In the genomic region with DNA sequence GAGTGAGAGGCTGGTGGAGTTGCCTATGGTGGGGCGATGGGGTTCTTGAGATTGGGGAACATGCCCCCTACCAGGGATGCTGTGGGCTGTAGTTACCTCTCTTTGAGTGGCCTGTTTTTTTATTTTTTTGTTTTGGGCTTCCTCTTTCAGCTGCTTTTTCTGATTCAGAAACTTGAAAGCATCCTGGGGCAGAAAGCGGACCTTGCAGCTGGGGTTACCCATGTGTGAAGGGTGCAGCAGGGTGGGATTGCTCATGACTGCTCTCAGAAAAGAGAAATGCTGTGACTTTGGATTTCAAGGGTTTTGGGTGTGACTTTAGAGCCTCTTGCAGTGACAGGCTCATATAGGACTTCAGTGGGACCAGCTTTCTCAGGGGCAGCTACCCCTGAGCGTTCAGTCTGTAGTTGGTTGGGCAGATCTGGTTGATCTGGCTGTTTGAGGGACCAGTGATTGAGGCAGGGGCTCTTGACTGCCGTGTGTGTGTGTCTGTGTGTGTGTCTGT, we compare ENCODE assay signal across 8 cellular contexts. TPM values are rescaled to one million over a fixed set of nuclear protein-coding genes. Genes with fewer than 3 reads are reported as not detected.
DNase-seq lines count a peak whose midpoint lies in the region; ATAC-seq and TF ChIP-seq lines count a peak whose summit lies in the region.

No MANE protein-coding gene starts in this region.

- peaks cover 22% of the 10 kb centered on the region for H3K36me3 Mint-ChIP-seq in neural progenitor cell

- H3K9me3 Mint-ChIP-seq in neural progenitor cell, result peaks cover 3% of the 10 kb centered on the region

- peak overlapping the region; percentile 80; the same call in 1 of the 2 replicates for H3K4me2 ChIP-seq in KMS-11
- peak overlapping the region; percentile 90 for H3K4me2 ChIP-seq in mammary epithelial cell (ENCODE audit: insufficient read depth, low read depth, low read length)
- H3K4me2 ChIP-seq in neural progenitor cell, result peak overlapping the region; percentile 39

- H3K9me3 ChIP-seq in mammary epithelial cell (replicated peaks; ENCODE audit: insufficient read depth, low read length) (no peaks in the 10 kb centered on the region), neural progenitor cell (ENCODE audit: low read depth) (no peaks in the 10 kb centered on the region)

- DNase-seq in GM10248 (ENCODE audit: extremely low spot score) (peak; percentile 81), mammary epithelial cell (no peak), neural progenitor cell (ENCODE audit: low spot score) (no peak), hypothalamus (lab: John Stamatoyannopoulos, UW) (no peak), NCI-H2227 treated with DMSO at 0.1 percent for 48 hours (lab: John Stamatoyannopoulos, UW) (no peak), H7 (no peak)

- H3K4me1 Mint-ChIP-seq in neural progenitor cell, result peaks cover 35% of the 10 kb centered on the region

- peak overlapping the region; percentile 78 for H3K27ac ChIP-seq in KMS-11
- no peak overlapping the region for H3K27ac ChIP-seq in mammary epithelial cell (ENCODE audit: insufficient read depth, low read depth, low read length)
- no peak overlapping the region for H3K27ac ChIP-seq in neural progenitor cell

- H3K4me1 ChIP-seq in KMS-11 (ENCODE audit: low read depth, poor library complexity, severe bottlenecking), result peaks cover 44% of the 10 kb centered on the region
- H3K4me1 ChIP-seq in mammary epithelial cell (ENCODE audit: insufficient read depth, low read length), result peaks cover 42% of the 10 kb centered on the region
- peaks cover 6% of the 10 kb centered on the region for H3K4me1 ChIP-seq in neural progenitor cell

- in situ Hi-C loops in mammary epithelial cell (cut with MboI; ENCODE audit: low sequenced_read_pairs in 2 of 2), result loop anchor here in 1 of 2 donors (10.0 kb wide), 1 partner anchor 58 kb away; no protein-coding TSS in a partner anchor

- H3K9ac ChIP-seq in KMS-11 (peak overlapping the region; percentile 83; the same call in 1 of the 2 replicates), mammary epithelial cell (ENCODE audit: insufficient read depth, low read length) (no peak overlapping the region), neural progenitor cell (no peak overlapping the region)

- H3K4me3 ChIP-seq in KMS-11 (IDR thresholded peaks at IDR 0.05; ENCODE audit: insufficient read depth, low read depth, low read length) (no peak overlapping the region), mammary epithelial cell (replicated peaks in 1 of 3; ENCODE audit: insufficient read depth in 1 of 3, low read depth in 2 of 3, low read length in 3 of 3) (peak overlapping the region in 1 of 3 experiments; percentile 17), neural progenitor cell (no peak overlapping the region), H7 (ENCODE audit: insufficient read depth, low read depth, low read length) (no peak overlapping the region)

- no peak for TF ChIP-seq CTCF in GM10248 (IDR thresholded peaks at IDR 0.05; ENCODE audit: control extremely low read depth, extremely low read depth, low read depth, missing control alignments)
- TF ChIP-seq CTCF in KMS-11 (conservative IDR thresholded peaks at IDR 0.05; ENCODE audit: low read depth, low read length), result no peak
- no peak for TF ChIP-seq CTCF in mammary epithelial cell (conservative IDR thresholded peaks at IDR 0.05 in 1 of 2, IDR thresholded peaks at IDR 0.05 in 1 of 2; ENCODE audit: extremely low read depth in 1 of 2, insufficient read depth in 1 of 2, low read depth in 1 of 2, low read length in 2 of 2)
- TF ChIP-seq CTCF in neural progenitor cell (IDR thresholded peaks at IDR 0.05), result no peak

- ATAC-seq in GM21423 (IDR thresholded peaks at IDR 0.05; ENCODE audit: unreplicated experiment), result peak; percentile 45

- intact Hi-C loops in mammary epithelial cell (cut with micrococcal nuclease), result loop anchor here (10.0 kb wide), 1 partner anchor 238 kb away; no protein-coding TSS in a partner anchor

- POLR2A ChIA-PET in GM10248 (lab: Yijun Ruan, JAX), result interaction anchor here (0.7 to 0.8 kb wide), 3 partner anchors 15 to 312 kb away, joined by 3 to 7 read pairs (median 4); no protein-coding TSS in a partner anchor

- H3K36me3 ChIP-seq in KMS-11 (ENCODE audit: insufficient read depth), result no peaks in the 10 kb centered on the region
- peaks cover 2% of the 10 kb centered on the region for H3K36me3 ChIP-seq in mammary epithelial cell (ENCODE audit: insufficient read depth, low read length)
- H3K36me3 ChIP-seq in neural progenitor cell, result no peaks in the 10 kb centered on the region
- H3K36me3 ChIP-seq in H7 (replicated peaks; ENCODE audit: control insufficient read depth, insufficient read depth, low read length), result no peaks in the 10 kb centered on the region; the same call in 1 of the 2 replicates

- CTCF ChIA-PET in GM10248 (lab: Yijun Ruan, JAX) (interaction anchor here (0.6 to 3.0 kb wide), 8 partner anchors 10 to 483 kb away, joined by 3 to 27 read pairs (median 4); no protein-coding TSS in a partner anchor), mammary epithelial cell (lab: Charles Lee; ENCODE audit: low non-redundant PET) (no interaction called here)

- H3K79me2 ChIP-seq in KMS-11 (ENCODE audit: insufficient read depth, low read depth) (peaks cover 73% of the 10 kb centered on the region), mammary epithelial cell (ENCODE audit: insufficient read depth, low read length) (peaks cover 67% of the 10 kb centered on the region), neural progenitor cell (ENCODE audit: low read depth) (peaks cover 39% of the 10 kb centered on the region)

- H2AFZ ChIP-seq in KMS-11 (ENCODE audit: low read depth) (no peak overlapping the region), mammary epithelial cell (ENCODE audit: low read depth, low read length) (no peak overlapping the region), neural progenitor cell (replicated peaks) (no peak overlapping the region)

- H3K4me3 Mint-ChIP-seq in neural progenitor cell, result peak overlapping the region; percentile 70

- peak overlapping the region; percentile 9 for H3K27ac Mint-ChIP-seq in neural progenitor cell

- H3K27me3 ChIP-seq in KMS-11 (ENCODE audit: insufficient read depth, low read depth) (no peaks in the 10 kb centered on the region), mammary epithelial cell (ENCODE audit: insufficient read depth, low read length) (no peaks in the 10 kb centered on the region), neural progenitor cell (no peaks in the 10 kb centered on the region), H7 (ENCODE audit: control insufficient read depth, insufficient read depth, low read length) (no peaks in the 10 kb centered on the region)

- BruUV-seq in mammary epithelial cell (replicated peaks; lab: Mats Ljungman, UMichigan), result no TSS peak

- WGBS in mammary epithelial cell (ENCODE audit: low coverage, missing lambda C conversion rate), result 99% methylated on average over 4 of the region's 4 CpGs

- H3K27me3 Mint-ChIP-seq in neural progenitor cell (ENCODE audit: insufficient read depth, low read depth), result peaks cover 2% of the 10 kb centered on the region

- H4K20me1 ChIP-seq in KMS-11 (ENCODE audit: insufficient read depth) (peaks cover 11% of the 10 kb centered on the region; the same call in 1 of the 2 replicates), mammary epithelial cell (ENCODE audit: insufficient read depth, low read length) (no peaks in the 10 kb centered on the region), neural progenitor cell (ENCODE audit: low read depth) (no peaks in the 10 kb centered on the region)

- dilution Hi-C loops in mammary epithelial cell (cut with HindIII; ENCODE audit: low sequenced_read_pairs), result no loop called here

- H3F3A ChIP-seq in neural progenitor cell (ENCODE audit: low read depth), result peaks cover 13% of the 10 kb centered on the region

RNA-seq across cellular contexts. Expression of gene LIMD1, which starts 1.8 kb away (rescaled TPM):
- total RNA-seq in mammary epithelial cell, result 10 to 100 TPM; 15.7 to 21.7 TPM
- 8.1 TPM for polyA plus RNA-seq in mammary epithelial cell
- polyA minus RNA-seq in mammary epithelial cell, result 86.4 TPM
- 10.0 and 14.8 TPM in 2 replicates for total RNA-seq in neural progenitor cell (ENCODE audit: low replicate concordance)
- total RNA-seq in H7 (2014; rRNA removed; shearing (Covaris generic)), result 16.7 and 22.5 TPM in 2 replicates

Comparison
In these comparisons a context has a peak if more than half of its experiments do, and no peak if none do; other contexts are left out.
1. H3K4me2 ChIP-seq: peak in every context shown above with its lines; median percentile 90 in mammary epithelial cell; 80 in KMS-11; 39 in neural progenitor cell.